In genomic region chr1:153122831-153123421, GRCh38 we compare ENCODE assay signal across 1 cellular context.
TF ChIP-seq lines count a peak whose summit lies in the region.

No MANE protein-coding gene starts in this region.

TF ChIP-seq in HEK293, 187 proteins besides CTCF, POLR2A, EP300 and RAD21 (continued from another document):
- no peak for TF ChIP-seq ZNF362 (tag by site-specific recombination; IDR thresholded peaks at IDR 0.05)
- TF ChIP-seq ZNF398 (tag by site-specific recombination; IDR thresholded peaks at IDR 0.05) = no peak
- TF ChIP-seq ZBTB1 (tag by site-specific recombination; IDR thresholded peaks at IDR 0.05) = no peak
- peak; percentile 95 for TF ChIP-seq GLIS1 (tag by site-specific recombination; IDR thresholded peaks at IDR 0.05)
- TF ChIP-seq OVOL3 (tag by site-specific recombination; IDR thresholded peaks at IDR 0.05) = no peak
- TF ChIP-seq ZBTB7A (tag by site-specific recombination; IDR thresholded peaks at IDR 0.05; ENCODE audit: low read depth) = no peak
- TF ChIP-seq TRIM28 (IDR thresholded peaks at IDR 0.05; ENCODE audit: borderline replicate concordance, low read length) = peak; percentile 96
- peak; percentile 87 for TF ChIP-seq KLF17 (tag by site-specific recombination; IDR thresholded peaks at IDR 0.05)
- no peak for TF ChIP-seq REPIN1 (tag by site-specific recombination; IDR thresholded peaks at IDR 0.05; ENCODE audit: low read depth)
- TF ChIP-seq ELK4 (IDR thresholded peaks at IDR 0.05; ENCODE audit: borderline replicate concordance, low read depth, low read length) = no peak
- TF ChIP-seq HOXA7 (CRISPR knock-in tag; IDR thresholded peaks at IDR 0.05; ENCODE audit: borderline replicate concordance) = no peak
- TF ChIP-seq SETDB1 (IDR thresholded peaks at IDR 0.05; ENCODE audit: insufficient read length, low read length) = peak; percentile 54
- TF ChIP-seq ZNF621 (tag by site-specific recombination; IDR thresholded peaks at IDR 0.05) = no peak
- TF ChIP-seq HIC1 (tag by site-specific recombination; IDR thresholded peaks at IDR 0.05) = no peak
- no peak for TF ChIP-seq ZNF157 (tag by site-specific recombination; IDR thresholded peaks at IDR 0.05)
- TF ChIP-seq ZNF239 (tag by site-specific recombination; IDR thresholded peaks at IDR 0.05) = no peak
- TF ChIP-seq ZNF596 (tag by site-specific recombination; IDR thresholded peaks at IDR 0.05) = no peak
